In genomic region chr22:40922484-40923303, GRCh38 we compare ENCODE assay signal across 8 cellular contexts. TPM values are rescaled to one million over a fixed set of nuclear protein-coding genes. Genes with fewer than 3 reads are reported as not detected.
DNase-seq lines count a peak whose midpoint lies in the region; ATAC-seq, FAIRE-seq and TF ChIP-seq lines count a peak whose summit lies in the region.

No MANE protein-coding gene starts in this region.

- H3K27ac ChIP-seq in colonic mucosa: no peak overlapping the region
- H3K27ac ChIP-seq in HepG2 (ENCODE audit: extremely low read length, insufficient read depth, low read length): no peak overlapping the region
- H3K27ac ChIP-seq in upper lobe of left lung: no peak overlapping the region

- no peak for TF ChIP-seq POLR2A in HepG2 (IDR thresholded peaks at IDR 0.05; ENCODE audit: insufficient read depth in 1 of 2, low read depth in 2 of 2, low read length in 2 of 2)
- no peak for TF ChIP-seq POLR2A in upper lobe of left lung (IDR thresholded peaks at IDR 0.05)

- WGBS in HepG2 (ENCODE audit: low lambda C conversion rate): 66% methylated on average over 5 of the region's 5 CpGs
- WGBS in upper lobe of left lung, 2 donors: 50 to 55% methylated on average over 5 of the region's 5 CpGs

- TF ChIP-seq CTCF in colonic mucosa (IDR thresholded peaks at IDR 0.05) (peak; percentile 72), HepG2 (CRISPR knock-in tag; IDR thresholded peaks at IDR 0.05) (peak; percentile 71), upper lobe of left lung (IDR thresholded peaks at IDR 0.05) (peak; percentile 64 to 83 (median 80))

- FAIRE-seq in HepG2 (lab: Jason Lieb, UNC): peak; percentile 74

- peaks cover 10% of the 10 kb centered on the region for H3K36me3 Mint-ChIP-seq in IgD-negative memory B cell

- H3K9ac ChIP-seq in colonic mucosa (ENCODE audit: low read depth in 2 of 2, low read length in 2 of 2) (no peak overlapping the region), HepG2 (ENCODE audit: insufficient read depth, low read depth, low read length) (no peak overlapping the region)

- no peaks in the 10 kb centered on the region for H4K20me1 ChIP-seq in HepG2 (ENCODE audit: insufficient read depth, low read length)

- in situ Hi-C loops in HepG2 (cut with HindIII; ENCODE audit: extremely low pct_ligation_motif_present, low pct_unique_long_range_greater_than_20kb): no loop called here

- no peaks in the 10 kb centered on the region for H3K9me3 Mint-ChIP-seq in IgD-negative memory B cell

- H3K36me3 ChIP-seq in colonic mucosa (peaks cover 3% of the 10 kb centered on the region), HepG2 (replicated peaks in 1 of 2; ENCODE audit: control insufficient read depth in 1 of 2, insufficient read depth in 2 of 2, low read length in 2 of 2) (peaks cover 7 to 27% of the 10 kb centered on the region in 2 experiments; a peak in 4 of 5 replicates), upper lobe of left lung (peaks cover 3 to 45% (median 26%) of the 10 kb centered on the region in 4 donors)

- intact Hi-C loops in colonic mucosa (cut with DNase I): loop anchor here (5.0 kb wide), 1 partner anchor 315 kb away; no protein-coding TSS in a partner anchor
- intact Hi-C loops in HepG2 (cut with micrococcal nuclease; ENCODE audit: unreplicated experiment): no loop called here

- ATAC-seq in HepG2: peak; percentile 44
- ATAC-seq in upper lobe of left lung (ENCODE audit: low FRiP score in 2 of 2): peak in 1 of 2 donors; percentile 86
- no peak for ATAC-seq in GM18517 (IDR thresholded peaks at IDR 0.05; ENCODE audit: unreplicated experiment)

- peak overlapping the region in 3 of 4 donors; percentile 26 to 83 (median 65) for H3K4me3 Mint-ChIP-seq in IgD-negative memory B cell

- no peak overlapping the region for H3K4me2 ChIP-seq in HepG2 (ENCODE audit: low read depth, low read length)

- H3K9me3 ChIP-seq in colonic mucosa (no peaks in the 10 kb centered on the region), HepG2 (ENCODE audit: low read length) (no peaks in the 10 kb centered on the region), upper lobe of left lung (no peaks in the 10 kb centered on the region)

- H2AFZ ChIP-seq in HepG2 (ENCODE audit: low read length): no peak overlapping the region

- H3K4me1 ChIP-seq in colonic mucosa: no peaks in the 10 kb centered on the region
- no peaks in the 10 kb centered on the region for H3K4me1 ChIP-seq in HepG2 (ENCODE audit: insufficient read depth, low read length)
- peaks cover 0 to 5% (median 3%) of the 10 kb centered on the region in 4 donors for H3K4me1 ChIP-seq in upper lobe of left lung

- H3K4me1 Mint-ChIP-seq in IgD-negative memory B cell: peaks cover 3 to 5% (median 4%) of the 10 kb centered on the region in 3 donors

- H3K4me3 ChIP-seq in colonic mucosa (no peak overlapping the region), HepG2 (replicated peaks in 1 of 3; ENCODE audit: insufficient read depth in 1 of 3, low read depth in 2 of 3, low read length in 3 of 3) (no peak overlapping the region), upper lobe of left lung (no peak overlapping the region)

- no peaks in the 10 kb centered on the region for H3K27me3 ChIP-seq in colonic mucosa
- H3K27me3 ChIP-seq in HepG2 (ENCODE audit: control insufficient read depth in 1 of 2, insufficient read depth in 2 of 2, low read length in 2 of 2): no peaks in the 10 kb centered on the region
- H3K27me3 ChIP-seq in upper lobe of left lung: no peaks in the 10 kb centered on the region

- CTCF ChIA-PET in HepG2 (lab: Yijun Ruan, JAX; ENCODE audit: low intra/inter-chr PET ratio, low total read pairs): interaction anchor here (0.9 kb wide), 1 partner anchor 146 kb away, joined by 4 read pairs; no protein-coding TSS in a partner anchor

- DNase-seq in SHP77 (lab: John Stamatoyannopoulos, UW): peak; percentile 28 to 34
- DNase-seq in SHP77 treated with DMSO at 0.1 percent for 48 hours (lab: John Stamatoyannopoulos, UW): no peak
- DNase-seq in RPMI7951 (ENCODE audit: low read depth): peak; percentile 52
- DNase-seq in colonic mucosa: no peak
- peak; percentile 40 for DNase-seq in HepG2 (ENCODE audit: low spot score)
- DNase-seq in upper lobe of left lung: no peak

- POLR2A ChIA-PET in HepG2 (lab: Yijun Ruan, JAX): interaction anchor here (0.6 to 1.6 kb wide), 5 partner anchors 28 to 480 kb away, joined by 3 to 9 read pairs (median 4); partner anchors contain the start of genes RBX1 and TEF

- TF ChIP-seq RAD21 in HepG2 (CRISPR knock-in tag; IDR thresholded peaks at IDR 0.05): peak; percentile 24; the same call in 1 of the 2 replicates

- no peaks in the 10 kb centered on the region for H3K27me3 Mint-ChIP-seq in IgD-negative memory B cell

- H3K79me2 ChIP-seq in HepG2 (ENCODE audit: insufficient read depth, low read length): no peaks in the 10 kb centered on the region

- no peak for TF ChIP-seq EP300 in HepG2 (IDR thresholded peaks at IDR 0.05; ENCODE audit: low read depth in 2 of 2, low read length in 2 of 2)
- no peak for TF ChIP-seq EP300 in HepG2 (CRISPR knock-in tag; IDR thresholded peaks at IDR 0.05; ENCODE audit: borderline replicate concordance)
- TF ChIP-seq EP300 in upper lobe of left lung (IDR thresholded peaks at IDR 0.05): no peak

- H3K27ac Mint-ChIP-seq in IgD-negative memory B cell: peak overlapping the region; percentile 2 to 33 (median 31)

- BruUV-seq in HepG2 (replicated peaks; lab: Mats Ljungman, UMichigan): no TSS peak

TF ChIP-seq in HepG2, 621 proteins besides CTCF, POLR2A, EP300 and RAD21 (continues in another document):
- TF ChIP-seq ZNF496 (CRISPR knock-in tag; IDR thresholded peaks at IDR 0.05; ENCODE audit: insufficient replicate concordance) (no peak), ZNF770 (CRISPR knock-in tag; IDR thresholded peaks at IDR 0.05) (0 out of 2 replicates have a peak, but pooled peaks have one; percentile 21), SMC3 (IDR thresholded peaks at IDR 0.05; ENCODE audit: low read length) (peak; percentile 42; the same call in 1 of the 2 replicates), ZNF121 (CRISPR knock-in tag; IDR thresholded peaks at IDR 0.05) (peak; percentile 92)

RNA-seq across cellular contexts. Expression of gene RBX1, which starts 28.5 kb away (rescaled TPM):
- polyA plus RNA-seq in IgD-negative memory B cell: 150 TPM
- 134 and 180 TPM in 2 replicates for total RNA-seq in RPMI7951 (2014; rRNA removed; shearing (Covaris generic))
- total RNA-seq in colonic mucosa: 10 to 100 TPM; 37.7 to 46.0 TPM
- 84.9 and 111 TPM in 2 replicates for total RNA-seq in HepG2 (2016; rRNA removed; fragmentation: Illumina TruSeq; extraction: Trizol)
- 28.8 and 30.5 TPM in 2 replicates for total RNA-seq in HepG2 (2016; cell fraction: cytosol; rRNA removed; fragmentation: Illumina TruSeq; extraction: Trizol; ENCODE audit: low read depth)
- 85.7 and 124 TPM in 2 replicates for total RNA-seq in HepG2 (2016; cell fraction: insoluble cytoplasmic fraction; rRNA removed; fragmentation: Illumina TruSeq; extraction: Trizol)
- total RNA-seq in HepG2 (2016; cell fraction: membrane; rRNA removed; fragmentation: Illumina TruSeq; extraction: Trizol): 31.2 and 31.8 TPM in 2 replicates
- total RNA-seq in HepG2 (2016; cell fraction: nucleus; rRNA removed; fragmentation: Illumina TruSeq; extraction: Trizol): 34.2 and 34.9 TPM in 2 replicates
- polyA plus RNA-seq in HepG2 (2011; rRNA removed): 71.3 and 90.2 TPM in 2 replicates
- 57.8 and 70.1 TPM in 2 replicates for polyA plus RNA-seq in HepG2 (2011; cell fraction: cytosol; rRNA removed)
- polyA plus RNA-seq in HepG2 (2011; cell fraction: nucleus; rRNA removed): 20.8 and 24.2 TPM in 2 replicates
- polyA plus RNA-seq in HepG2 (2012): 53.7 and 69.9 TPM in 2 replicates
- 20.8 and 22.7 TPM in 2 replicates for polyA plus RNA-seq in HepG2 (2016; cell fraction: cytosol; fragmentation: Illumina TruSeq; extraction: Trizol; ENCODE audit: low read depth)
- 97.4 and 107 TPM in 2 replicates for polyA plus RNA-seq in HepG2 (2016; cell fraction: insoluble cytoplasmic fraction; fragmentation: Illumina TruSeq; extraction: Trizol; ENCODE audit: low read depth)
- polyA plus RNA-seq in HepG2 (2016; cell fraction: membrane; fragmentation: Illumina TruSeq; extraction: Trizol; ENCODE audit: low read depth): 23.8 and 25.0 TPM in 2 replicates
- 56.1 and 56.3 TPM in 2 replicates for polyA plus RNA-seq in HepG2 (2016; cell fraction: nucleus; fragmentation: Illumina TruSeq; extraction: Trizol; ENCODE audit: insufficient read depth, low read depth)
- 15.9 and 16.0 TPM in 2 replicates for polyA minus RNA-seq in HepG2 (2011; rRNA and poly(A)+ RNA removed; ENCODE audit: low replicate concordance)
- 8.1 and 9.1 TPM in 2 replicates for polyA minus RNA-seq in HepG2 (2011; cell fraction: cytosol; rRNA and poly(A)+ RNA removed)
- polyA minus RNA-seq in HepG2 (2011; cell fraction: nucleus; rRNA and poly(A)+ RNA removed): 16.2 and 23.4 TPM in 2 replicates
- total RNA-seq in upper lobe of left lung: 10 to 100 TPM; 14.6 to 55.5 (median 46.1) TPM

Comparison
In these comparisons a context has a peak if more than half of its experiments do, and no peak if none do; other contexts are left out.
1. DNase-seq: peak in SHP77 (2 of 2), RPMI7951 (single experiment) and HepG2 (single experiment); none in SHP77 treated with DMSO at 0.1 percent for 48 hours (single experiment), colonic mucosa (single experiment) and upper lobe of left lung (0 of 2).
2. Peak in every context shown above with its lines, with median percentiles within 50 percentile points of each other: CTCF ChIP-seq.